Comparison of ENCODE assay signal across 1 cellular context in the genomic region with DNA sequence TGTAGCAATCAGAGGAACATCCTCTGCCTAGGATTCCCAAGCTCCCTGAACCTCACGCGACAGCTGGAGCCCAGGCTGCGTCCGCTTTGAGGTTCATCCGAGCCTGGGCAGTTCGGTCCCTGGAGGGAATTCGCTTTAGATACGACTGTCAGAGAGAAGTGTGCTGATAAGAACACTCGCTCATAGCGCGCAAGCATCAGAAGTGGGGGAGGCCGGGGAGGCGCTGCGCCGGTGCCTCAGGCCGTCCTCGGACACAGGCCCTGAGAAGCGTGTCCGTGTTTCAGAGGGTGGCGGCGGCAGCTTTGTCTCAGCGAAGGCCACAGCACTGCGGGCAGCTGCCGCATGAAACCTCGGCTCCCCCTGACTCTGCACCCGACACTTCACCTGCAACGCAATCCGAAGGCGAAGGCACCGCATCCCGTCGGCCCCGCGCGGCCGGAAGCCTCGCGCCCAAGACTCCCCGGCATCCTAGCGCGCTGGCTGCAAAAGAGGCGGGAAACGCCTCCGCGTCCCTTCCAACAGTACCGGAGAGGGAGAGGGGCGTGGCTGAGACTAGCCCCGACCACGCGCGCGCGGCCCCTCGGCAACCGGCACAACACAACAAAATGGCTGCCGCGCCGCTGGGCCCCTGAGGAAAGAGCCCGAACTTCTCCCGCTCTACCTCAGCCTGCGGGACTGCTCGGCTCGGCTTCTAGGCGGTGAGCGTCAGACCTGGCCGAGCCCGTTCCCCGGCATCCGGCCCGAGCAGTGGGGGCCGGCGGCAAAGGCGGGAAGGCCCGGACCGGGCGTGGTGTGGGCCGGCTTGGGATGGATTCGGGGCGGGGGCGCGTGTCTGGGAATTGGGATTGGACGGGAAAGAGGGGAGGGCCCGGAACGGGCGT.
TF ChIP-seq lines count a peak whose summit lies in the region.

A gene with protein sequence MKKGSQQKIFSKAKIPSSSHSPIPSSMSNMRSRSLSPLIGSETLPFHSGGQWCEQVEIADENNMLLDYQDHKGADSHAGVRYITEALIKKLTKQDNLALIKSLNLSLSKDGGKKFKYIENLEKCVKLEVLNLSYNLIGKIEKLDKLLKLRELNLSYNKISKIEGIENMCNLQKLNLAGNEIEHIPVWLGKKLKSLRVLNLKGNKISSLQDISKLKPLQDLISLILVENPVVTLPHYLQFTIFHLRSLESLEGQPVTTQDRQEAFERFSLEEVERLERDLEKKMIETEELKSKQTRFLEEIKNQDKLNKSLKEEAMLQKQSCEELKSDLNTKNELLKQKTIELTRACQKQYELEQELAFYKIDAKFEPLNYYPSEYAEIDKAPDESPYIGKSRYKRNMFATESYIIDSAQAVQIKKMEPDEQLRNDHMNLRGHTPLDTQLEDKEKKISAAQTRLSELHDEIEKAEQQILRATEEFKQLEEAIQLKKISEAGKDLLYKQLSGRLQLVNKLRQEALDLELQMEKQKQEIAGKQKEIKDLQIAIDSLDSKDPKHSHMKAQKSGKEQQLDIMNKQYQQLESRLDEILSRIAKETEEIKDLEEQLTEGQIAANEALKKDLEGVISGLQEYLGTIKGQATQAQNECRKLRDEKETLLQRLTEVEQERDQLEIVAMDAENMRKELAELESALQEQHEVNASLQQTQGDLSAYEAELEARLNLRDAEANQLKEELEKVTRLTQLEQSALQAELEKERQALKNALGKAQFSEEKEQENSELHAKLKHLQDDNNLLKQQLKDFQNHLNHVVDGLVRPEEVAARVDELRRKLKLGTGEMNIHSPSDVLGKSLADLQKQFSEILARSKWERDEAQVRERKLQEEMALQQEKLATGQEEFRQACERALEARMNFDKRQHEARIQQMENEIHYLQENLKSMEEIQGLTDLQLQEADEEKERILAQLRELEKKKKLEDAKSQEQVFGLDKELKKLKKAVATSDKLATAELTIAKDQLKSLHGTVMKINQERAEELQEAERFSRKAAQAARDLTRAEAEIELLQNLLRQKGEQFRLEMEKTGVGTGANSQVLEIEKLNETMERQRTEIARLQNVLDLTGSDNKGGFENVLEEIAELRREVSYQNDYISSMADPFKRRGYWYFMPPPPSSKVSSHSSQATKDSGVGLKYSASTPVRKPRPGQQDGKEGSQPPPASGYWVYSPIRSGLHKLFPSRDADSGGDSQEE (N-terminal part only) (plus strand): TSS at position 586 of the 881 bp plus-strand sequence. CDS start 13,372 bp downstream, outside the sequence.

TF ChIP-seq in IMR-90, 13 proteins besides CTCF, POLR2A, EP300 and RAD21:
- no peak for TF ChIP-seq RFX5 (IDR thresholded peaks at IDR 0.05; ENCODE audit: low read depth, low read length)
- peak; percentile 94 for TF ChIP-seq MXI1 (IDR thresholded peaks at IDR 0.05; ENCODE audit: borderline replicate concordance, low read depth, low read length)
- no peak for TF ChIP-seq CHD1 (IDR thresholded peaks at IDR 0.05; ENCODE audit: low read depth, low read length)
- TF ChIP-seq CEBPB (IDR thresholded peaks at IDR 0.05; ENCODE audit: low read depth, low read length), result no peak
- TF ChIP-seq MAZ (IDR thresholded peaks at IDR 0.05; ENCODE audit: borderline replicate concordance, low read depth, low read length), result peak; percentile 43; the same call in 1 of the 2 replicates
